Comparison of ENCODE assay signal across 9 cellular contexts in the genomic region with DNA sequence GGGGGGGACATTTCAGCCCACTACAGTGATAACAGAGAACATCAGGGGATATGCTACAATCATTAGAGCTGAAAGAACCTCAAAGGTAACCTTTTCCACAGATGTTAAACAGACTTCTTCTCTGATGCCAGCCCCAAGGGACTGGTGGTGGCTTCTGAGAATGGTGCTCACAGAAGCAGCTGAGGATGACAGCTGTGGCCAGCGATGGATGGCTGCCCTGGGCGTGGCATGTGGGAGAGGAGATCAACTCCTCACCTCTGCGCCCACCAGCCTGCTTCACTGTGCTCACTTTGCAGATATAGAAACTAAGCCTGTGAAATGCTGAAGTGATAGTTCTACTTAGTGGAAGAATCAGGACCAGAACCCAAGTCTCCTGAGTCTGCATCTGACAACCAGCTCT. TPM values are rescaled to one million over a fixed set of nuclear protein-coding genes. Genes with fewer than 3 reads are reported as not detected.
DNase-seq lines count a peak whose midpoint lies in the region; ATAC-seq and TF ChIP-seq lines count a peak whose summit lies in the region.
"Had no signal": no experiment of that assay in that cellular context is flagged by ENCODE, and none has a peak within 500 bp of the region (broad histone marks: within the 10 kb centered on the region; RNA-seq: fewer than 3 reads in every experiment).

No MANE protein-coding gene starts in this region.

- CTCF ChIA-PET in RWPE1 (lab: Yijun Ruan, JAX), result interaction anchor here (0.6 kb wide), 1 partner anchor 940 kb away, joined by 4 read pairs; no protein-coding TSS in a partner anchor
- CTCF ChIA-PET in PC-9 (lab: Charles Lee), result no interaction called here

- WGBS in endodermal cell (ENCODE audit: insufficient coverage in 1 of 2, insufficient read length in 1 of 2), 2 experiments, result 100% methylated on average over 3 of the region's 3 CpGs; no CpG with 5 or more reads in 1 of the 2 experiments

- H3K4me3 ChIP-seq in endodermal cell (ENCODE audit: low read length), result no peak overlapping the region
- H3K4me3 ChIP-seq in PC-9, result no peak overlapping the region

- ATAC-seq in GM18502 (IDR thresholded peaks at IDR 0.05; ENCODE audit: poor library complexity, unreplicated experiment) (peak; percentile 82), GM21381 (IDR thresholded peaks at IDR 0.05; ENCODE audit: unreplicated experiment) (peak; percentile 81), HG03175 (IDR thresholded peaks at IDR 0.05; ENCODE audit: unreplicated experiment) (peak; percentile 92)

- H2AFZ ChIP-seq in PC-9, result no peak overlapping the region

- no peaks in the 10 kb centered on the region for H3K9me2 ChIP-seq in PC-9 (ENCODE audit: insufficient read depth)

- no TSS peak for BruUV-seq in PC-9 (replicated peaks; lab: Mats Ljungman, UMichigan)

- H3K4me1 ChIP-seq in endodermal cell (ENCODE audit: control insufficient read depth, insufficient read depth, low read length) (no peaks in the 10 kb centered on the region), PC-9 (replicated peaks; ENCODE audit: insufficient read depth) (no peaks in the 10 kb centered on the region)

- H4K20me1 ChIP-seq in PC-9 (ENCODE audit: insufficient read depth), result no peaks in the 10 kb centered on the region

- peak; percentile 25 for DNase-seq in endodermal cell
- no peak for DNase-seq in GF-D8 (lab: John Stamatoyannopoulos, UW)
- no peak for DNase-seq in RWPE1 (ENCODE audit: low spot score)
- no peak for DNase-seq in midbrain (lab: John Stamatoyannopoulos, UW)
- DNase-seq in PC-9, result no peak

- H3K27ac Mint-ChIP-seq in endodermal cell, result no peak overlapping the region

- H3K9me3 ChIP-seq in endodermal cell (ENCODE audit: control insufficient read depth, low read length) (peaks cover 15% of the 10 kb centered on the region), PC-9 (ENCODE audit: insufficient read depth, low read depth) (no peaks in the 10 kb centered on the region)
- H3K9me3 ChIP-seq: neutrophil had no signal

- POLR2A ChIA-PET in RWPE1 (lab: Yijun Ruan, JAX; ENCODE audit: low non-redundant PET), result no interaction called here
- POLR2A ChIA-PET in PC-9 (lab: Charles Lee; ENCODE audit: unreplicated experiment), result no interaction called here

- no peak overlapping the region for H3K4me3 Mint-ChIP-seq in endodermal cell

- TF ChIP-seq CTCF in endodermal cell (conservative IDR thresholded peaks at IDR 0.05), result no peak
- TF ChIP-seq CTCF in RWPE1 (conservative IDR thresholded peaks at IDR 0.05; ENCODE audit: low read depth), result no peak
- TF ChIP-seq CTCF in PC-9 (conservative IDR thresholded peaks at IDR 0.05), result no peak

- no peaks in the 10 kb centered on the region for H3K27me3 Mint-ChIP-seq in endodermal cell (ENCODE audit: insufficient read depth)

- intact Hi-C loops in PC-9 (cut with micrococcal nuclease; ENCODE audit: unreplicated experiment), result no loop called here

- peaks cover 13% of the 10 kb centered on the region for H3K9me3 Mint-ChIP-seq in endodermal cell

- no peaks in the 10 kb centered on the region for H3K79me2 ChIP-seq in PC-9 (ENCODE audit: low read depth)

- H3K36me3 ChIP-seq in endodermal cell (ENCODE audit: control insufficient read depth, insufficient read depth, low read length) (peaks cover 3% of the 10 kb centered on the region), PC-9 (ENCODE audit: low read depth) (no peaks in the 10 kb centered on the region)
- H3K36me3 ChIP-seq: neutrophil had no signal

- H3F3A ChIP-seq in PC-9 (ENCODE audit: insufficient read depth, low read depth), result no peaks in the 10 kb centered on the region

- peaks cover 23% of the 10 kb centered on the region for H3K36me3 Mint-ChIP-seq in endodermal cell (ENCODE audit: low read depth)

- peaks cover 24% of the 10 kb centered on the region for H3K4me1 Mint-ChIP-seq in endodermal cell

- H3K27me3 ChIP-seq in endodermal cell (ENCODE audit: control insufficient read depth, insufficient read depth, low read length, poor library complexity, severe bottlenecking) (no peaks in the 10 kb centered on the region), PC-9 (ENCODE audit: insufficient read depth, low read depth) (peaks cover 45% of the 10 kb centered on the region)
- H3K27me3 ChIP-seq: neutrophil had no signal

- no peak overlapping the region for H3K9ac ChIP-seq in endodermal cell (ENCODE audit: extremely low read depth, low read length, poor library complexity, severe bottlenecking)

- no peak overlapping the region for H3K27ac ChIP-seq in endodermal cell (ENCODE audit: low read depth, low read length)
- H3K27ac ChIP-seq in RWPE1, result no peak overlapping the region
- no peak overlapping the region for H3K27ac ChIP-seq in PC-9
- H3K27ac ChIP-seq: neutrophil had no signal

- no peak overlapping the region for H3K4me2 ChIP-seq in PC-9

RNA-seq across cellular contexts. Expression of gene FOXN3, which starts 33.0 kb away (rescaled TPM):
- total RNA-seq in endodermal cell (10 to 100 TPM; 61.2 to 84.1 TPM), PC-9 (2021) (4.2 and 5.3 TPM in 2 replicates)
- 44.3 TPM for polyA plus RNA-seq in endodermal cell (2013, experiment 1 of 2)
- polyA plus RNA-seq in endodermal cell (2013, experiment 2 of 2), result 37.3 TPM
